In genomic region chr14:49893309-49894213, GRCh38 we compare ENCODE assay signal across 8 cellular contexts. TPM values are rescaled to one million over a fixed set of nuclear protein-coding genes. Genes with fewer than 3 reads are reported as not detected.
DNase-seq lines count a peak whose midpoint lies in the region; ATAC-seq and TF ChIP-seq lines count a peak whose summit lies in the region.

No MANE protein-coding gene starts in this region.

- H3K4me3 Mint-ChIP-seq in activated T-helper 17 cell treated with anti-CD3 and anti-CD28 coated beads, Interleukin-2, amount 50 U/mL, for 72 hours = peak overlapping the region; percentile 91
- H3K4me3 Mint-ChIP-seq in osteocyte (ENCODE audit: unreplicated experiment) = peak overlapping the region; percentile 89

- H3K4me3 ChIP-seq in OCI-LY1 (ENCODE audit: low read depth, low read length, poor library complexity, severe bottlenecking) (peak overlapping the region; percentile 92), transverse colon (peak overlapping the region; percentile 93 to 100 (median 96))

- H3K36me3 ChIP-seq in OCI-LY1 (ENCODE audit: insufficient read depth, low read length) (peaks cover 53% of the 10 kb centered on the region), transverse colon (peaks cover 0 to 6% (median 3%) of the 10 kb centered on the region in 4 donors)

- intact Hi-C loops in transverse colon (cut with DNase I; ENCODE audit: low total_unique reads) = loop anchor here (5.0 to 10.0 kb wide), 2 partner anchors 84 to 111 kb away; no protein-coding TSS in a partner anchor

- no peaks in the 10 kb centered on the region for H3K27me3 ChIP-seq in OCI-LY1 (ENCODE audit: insufficient read depth, low read length)
- no peaks in the 10 kb centered on the region for H3K27me3 ChIP-seq in foreskin keratinocyte
- no peaks in the 10 kb centered on the region for H3K27me3 ChIP-seq in transverse colon

- no peaks in the 10 kb centered on the region for H3K27me3 Mint-ChIP-seq in activated T-helper 17 cell treated with anti-CD3 and anti-CD28 coated beads, Interleukin-2, amount 50 U/mL, for 72 hours
- no peaks in the 10 kb centered on the region for H3K27me3 Mint-ChIP-seq in osteocyte (ENCODE audit: unreplicated experiment)

- H3K9me3 Mint-ChIP-seq in activated T-helper 17 cell treated with anti-CD3 and anti-CD28 coated beads, Interleukin-2, amount 50 U/mL, for 72 hours = no peaks in the 10 kb centered on the region
- H3K9me3 Mint-ChIP-seq in osteocyte (ENCODE audit: unreplicated experiment) = no peaks in the 10 kb centered on the region

- no peaks in the 10 kb centered on the region; the same call in 1 of the 2 replicates for H3F3A ChIP-seq in OCI-LY1 (ENCODE audit: insufficient read depth, low read length)

- in situ Hi-C loops in transverse colon (cut with MboI; ENCODE audit: low pct_ligation_motif_present in 1 of 4, low pct_unique_long_range_greater_than_20kb in 1 of 4, low sequenced_read_pairs in 3 of 4) = loop anchor here in 2 of 4 donors (10.0 kb wide), 1 partner anchor 111 kb away; no protein-coding TSS in a partner anchor

- no peak for TF ChIP-seq EP300 in transverse colon (IDR thresholded peaks at IDR 0.05; ENCODE audit: low read depth)

- peak overlapping the region; percentile 82 for H3K27ac ChIP-seq in OCI-LY1 (ENCODE audit: low read depth, low read length, poor library complexity, severe bottlenecking)
- peak overlapping the region; percentile 97 for H3K27ac ChIP-seq in foreskin keratinocyte
- peak overlapping the region; percentile 100 for H3K27ac ChIP-seq in transverse colon

- peak overlapping the region; percentile 100 for H3K27ac Mint-ChIP-seq in activated T-helper 17 cell treated with anti-CD3 and anti-CD28 coated beads, Interleukin-2, amount 50 U/mL, for 72 hours
- H3K27ac Mint-ChIP-seq in osteocyte (ENCODE audit: unreplicated experiment) = peak overlapping the region; percentile 98

- 1% methylated on average over 62 of the region's 85 CpGs; no CpG with 5 or more reads in 1 of the 2 donors for WGBS in transverse colon (ENCODE audit: low coverage in 1 of 2), 2 donors

- H3K4me1 ChIP-seq in OCI-LY1 (ENCODE audit: insufficient read depth, low read length, severe bottlenecking) (peaks cover 54% of the 10 kb centered on the region), foreskin keratinocyte (peaks cover 28% of the 10 kb centered on the region), transverse colon (peaks cover 15 to 56% (median 48%) of the 10 kb centered on the region in 4 donors)

- peak; percentile 40 for ATAC-seq in HG02938 (IDR thresholded peaks at IDR 0.05; ENCODE audit: unreplicated experiment)
- peak; percentile 59 for ATAC-seq in activated T-helper 17 cell treated with anti-CD3 and anti-CD28 coated beads, Interleukin-2, amount 50 U/mL, for 72 hours (replicated peaks)
- ATAC-seq in foreskin keratinocyte = peak; percentile 57

- no peaks in the 10 kb centered on the region for H3K9me2 ChIP-seq in OCI-LY1 (ENCODE audit: low read depth, low read length)

- H3K79me2 ChIP-seq in OCI-LY1 (ENCODE audit: insufficient read depth, low read length) = peaks cover 55% of the 10 kb centered on the region

- H3K4me2 ChIP-seq in OCI-LY1 (ENCODE audit: low read length) = peak overlapping the region; percentile 93

- no peak for TF ChIP-seq POLR2A in transverse colon (IDR thresholded peaks at IDR 0.05)

- H3K9me3 ChIP-seq in OCI-LY1 (ENCODE audit: low read length) (no peaks in the 10 kb centered on the region), transverse colon (no peaks in the 10 kb centered on the region)

- H3K36me3 Mint-ChIP-seq in activated T-helper 17 cell treated with anti-CD3 and anti-CD28 coated beads, Interleukin-2, amount 50 U/mL, for 72 hours (ENCODE audit: low read depth) = peaks cover 81% of the 10 kb centered on the region
- H3K36me3 Mint-ChIP-seq in osteocyte (ENCODE audit: unreplicated experiment) = peaks cover 36% of the 10 kb centered on the region

- DNase-seq in NCI-H748 (lab: John Stamatoyannopoulos, UW; ENCODE audit: unreplicated experiment) (peak; percentile 75), NCI-H748 treated with DMSO at 0.1 percent for 48 hours (lab: John Stamatoyannopoulos, UW) (no peak), foreskin keratinocyte (no peak), osteocyte (ENCODE audit: extremely low spot score, unreplicated experiment) (peak; percentile 88), transverse colon (peak; percentile 74)

- H3K4me1 Mint-ChIP-seq in activated T-helper 17 cell treated with anti-CD3 and anti-CD28 coated beads, Interleukin-2, amount 50 U/mL, for 72 hours = peaks cover 15% of the 10 kb centered on the region
- H3K4me1 Mint-ChIP-seq in osteocyte (ENCODE audit: unreplicated experiment) = peaks cover 50% of the 10 kb centered on the region

- peak overlapping the region; percentile 99 for H3K9ac ChIP-seq in OCI-LY1 (ENCODE audit: low read length)

- H4K20me1 ChIP-seq in OCI-LY1 (ENCODE audit: insufficient read depth, low read length) = no peaks in the 10 kb centered on the region

- TF ChIP-seq CTCF in OCI-LY1 (IDR thresholded peaks at IDR 0.05; ENCODE audit: low read length) (no peak), foreskin keratinocyte (conservative IDR thresholded peaks at IDR 0.05) (no peak), osteocyte (IDR thresholded peaks at IDR 0.05) (no peak), transverse colon (IDR thresholded peaks at IDR 0.05) (no peak)

- no peak overlapping the region for H2AFZ ChIP-seq in OCI-LY1 (ENCODE audit: low read length)

RNA-seq across cellular contexts. Expression of gene ARF6, which starts 0.7 kb away (rescaled TPM):
- 100 to 1,000 TPM; 161 to 163 TPM for total RNA-seq in activated T-helper 17 cell treated with anti-CD3 and anti-CD28 coated beads, Interleukin-2, amount 50 U/mL, for 72 hours
- 103 and 110 TPM in 2 replicates for total RNA-seq in foreskin keratinocyte
- polyA plus RNA-seq in foreskin keratinocyte = 60.3 and 66.0 TPM in 2 replicates
- 53.4 and 55.2 TPM in 2 replicates for total RNA-seq in osteocyte
- 100 to 1,000 TPM in 2 of 4 donors, 10 to 100 TPM in 2; 70.3 to 120 (median 101) TPM for total RNA-seq in transverse colon

RNA-seq across cellular contexts. Expression of gene NEMF, which starts 41.0 kb away (rescaled TPM):
- 10 to 100 TPM; 79.9 to 86.6 TPM for total RNA-seq in activated T-helper 17 cell treated with anti-CD3 and anti-CD28 coated beads, Interleukin-2, amount 50 U/mL, for 72 hours
- total RNA-seq in foreskin keratinocyte (38.3 and 46.7 TPM in 2 replicates), osteocyte (61.4 and 71.3 TPM in 2 replicates), transverse colon (100 to 1,000 TPM in 1 of 4 donors, 10 to 100 TPM in 3; 50.2 to 129 (median 79.3) TPM)
- 14.1 and 16.8 TPM in 2 replicates for polyA plus RNA-seq in foreskin keratinocyte

Comparison
In these comparisons a context has a peak if more than half of its experiments do, and no peak if none do; other contexts are left out.
1. DNase-seq: peak in NCI-H748 (single experiment), osteocyte (single experiment) and transverse colon (single experiment); none in NCI-H748 treated with DMSO at 0.1 percent for 48 hours (single experiment) and foreskin keratinocyte (0 of 2).
2. Peak in every context shown above with its lines, with median percentiles within 50 percentile points of each other: ATAC-seq and H3K27ac ChIP-seq.